ENCODE assay signal across 8 cellular contexts in the genomic region with DNA sequence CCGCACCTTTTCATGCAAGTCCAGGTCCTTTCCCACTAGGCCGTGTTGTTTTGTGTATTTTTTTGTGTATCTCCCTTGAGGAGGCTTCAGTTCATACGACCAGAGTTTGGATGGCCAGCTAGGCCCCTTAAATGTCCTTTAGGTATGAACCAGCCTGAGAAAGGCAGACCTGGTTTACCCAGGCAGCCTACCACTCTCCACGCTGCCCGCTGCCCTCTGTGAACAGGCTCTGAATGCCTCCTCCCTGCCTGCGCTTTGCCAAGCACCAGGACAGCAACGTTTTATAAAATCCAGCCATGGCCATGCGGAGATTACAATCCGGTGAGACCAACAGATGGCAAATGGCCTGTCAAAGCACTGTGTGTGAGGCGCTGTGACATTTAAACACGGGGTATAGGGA. TPM values are rescaled to one million over a fixed set of nuclear protein-coding genes. Genes with fewer than 3 reads are reported as not detected.
A peak's percentile ranks its signal among the peaks of the same experiment; 100 is the strongest.
DNase-seq lines count a peak whose midpoint lies in the region; ATAC-seq and TF ChIP-seq lines count a peak whose summit lies in the region.

No MANE protein-coding gene starts in this region.

- H3K9ac ChIP-seq in liver (ENCODE audit: low read depth in 1 of 2, low read length in 2 of 2), result peak overlapping the region; percentile 27 to 58

- H3K4me3 ChIP-seq in liver (ENCODE audit: low read depth in 1 of 3, low read length in 3 of 3) (no peak overlapping the region), suprapubic skin (peak overlapping the region; percentile 96)

- CTCF ChIA-PET in activated CD4-positive, alpha-beta T cell treated with anti-CD3 and anti-CD28 coated beads for 36 hours (lab: Charles Lee), result interaction anchor here (0.7 to 4.7 kb wide), 14 partner anchors 9 to 484 kb away, joined by 3 to 22 read pairs (median 4); a partner anchor contains a TSS

- no peak for ATAC-seq in activated CD4-positive, alpha-beta T cell treated with anti-CD3 and anti-CD28 coated beads for 36 hours
- no peak for ATAC-seq in GM19455 (IDR thresholded peaks at IDR 0.05; ENCODE audit: unreplicated experiment)

- DNase-seq in activated CD4-positive, alpha-beta T cell treated with anti-CD3 and anti-CD28 coated beads for 36 hours, result no peak
- no peak for DNase-seq in activated CD4-positive, alpha-beta T cell treated with anti-CD3 and anti-CD28 coated beads for 1 hour
- no peak for DNase-seq in activated T-helper 2 cell treated with anti-CD3 and anti-CD28 coated beads, Interferon-gamma antibody, Interleukin-2, Interleukin-4, amounts not matched to agents 10 μg/mL and 5 μg/mL and 100 μg/mL, durations not matched to agents 14 hours and 24 hours and 36 hours (ENCODE audit: low spot score)
- DNase-seq in suprapubic skin (ENCODE audit: low spot score in 2 of 2) (no peak), NOMO-1 treated with DMSO at 0.1 percent for 48 hours (lab: John Stamatoyannopoulos, UW; ENCODE audit: unreplicated experiment) (no peak), GDM1 (lab: John Stamatoyannopoulos, UW) (no peak)

- POLR2A ChIA-PET in activated CD4-positive, alpha-beta T cell treated with anti-CD3 and anti-CD28 coated beads for 36 hours (lab: Charles Lee), result no interaction called here

- H3K36me3 Mint-ChIP-seq in activated CD4-positive, alpha-beta T cell treated with anti-CD3 and anti-CD28 coated beads for 36 hours (ENCODE audit: low read depth), result no peaks in the 10 kb centered on the region
- H3K36me3 Mint-ChIP-seq in activated T-helper 2 cell treated with anti-CD3 and anti-CD28 coated beads, Interferon-gamma antibody, Interleukin-2, Interleukin-4, amounts not matched to agents 10 μg/mL and 5 μg/mL and 100 μg/mL, durations not matched to agents 14 hours and 24 hours and 36 hours (ENCODE audit: low read depth), result no peaks in the 10 kb centered on the region

- H3K27ac Mint-ChIP-seq in activated CD4-positive, alpha-beta T cell treated with anti-CD3 and anti-CD28 coated beads for 36 hours, result peak overlapping the region; percentile 53
- no peak overlapping the region for H3K27ac Mint-ChIP-seq in activated T-helper 2 cell treated with anti-CD3 and anti-CD28 coated beads, Interferon-gamma antibody, Interleukin-2, Interleukin-4, amounts not matched to agents 10 μg/mL and 5 μg/mL and 100 μg/mL, durations not matched to agents 14 hours and 24 hours and 36 hours

- H3K9me3 ChIP-seq in liver (ENCODE audit: control insufficient read depth in 4 of 4, low read length in 3 of 4), result no peaks in the 10 kb centered on the region
- H3K9me3 ChIP-seq in suprapubic skin, result no peaks in the 10 kb centered on the region

- no peak for TF ChIP-seq EP300 in suprapubic skin (IDR thresholded peaks at IDR 0.05)

- intact Hi-C loops in activated CD4-positive, alpha-beta T cell treated with anti-CD3 and anti-CD28 coated beads for 36 hours (cut with DNase I, micrococcal nuclease), result loop anchor here (1.0 to 10.0 kb wide), 13 partner anchors 28 to 230 kb away; a partner anchor contains a TSS
- intact Hi-C loops in activated T-helper 2 cell treated with anti-CD3 and anti-CD28 coated beads, Interferon-gamma antibody, Interleukin-2, Interleukin-4, amounts not matched to agents 10 μg/mL and 5 μg/mL and 100 μg/mL, durations not matched to agents 14 hours and 24 hours and 36 hours (cut with micrococcal nuclease), result loop anchor here (1.0 to 2.0 kb wide), 5 partner anchors 28 to 180 kb away; a partner anchor contains a TSS

- peaks cover 31% of the 10 kb centered on the region for H3K4me1 Mint-ChIP-seq in activated CD4-positive, alpha-beta T cell treated with anti-CD3 and anti-CD28 coated beads for 36 hours
- H3K4me1 Mint-ChIP-seq in activated T-helper 2 cell treated with anti-CD3 and anti-CD28 coated beads, Interferon-gamma antibody, Interleukin-2, Interleukin-4, amounts not matched to agents 10 μg/mL and 5 μg/mL and 100 μg/mL, durations not matched to agents 14 hours and 24 hours and 36 hours (ENCODE audit: low read depth), result peaks cover 26% of the 10 kb centered on the region

- TF ChIP-seq CTCF in liver (IDR thresholded peaks at IDR 0.05; ENCODE audit: low read depth, low read length, missing input control) (no peak), suprapubic skin (IDR thresholded peaks at IDR 0.05) (no peak)

- 89% methylated on average over 11 of the region's 11 CpGs for WGBS in liver
- 66% methylated on average over 9 of the region's 11 CpGs for WGBS in suprapubic skin

- no peak for TF ChIP-seq POLR2A in suprapubic skin (IDR thresholded peaks at IDR 0.05)

- H3K27me3 Mint-ChIP-seq in activated CD4-positive, alpha-beta T cell treated with anti-CD3 and anti-CD28 coated beads for 36 hours, result no peaks in the 10 kb centered on the region
- H3K27me3 Mint-ChIP-seq in activated T-helper 2 cell treated with anti-CD3 and anti-CD28 coated beads, Interferon-gamma antibody, Interleukin-2, Interleukin-4, amounts not matched to agents 10 μg/mL and 5 μg/mL and 100 μg/mL, durations not matched to agents 14 hours and 24 hours and 36 hours (ENCODE audit: low read depth), result peaks cover 17% of the 10 kb centered on the region

- H3K36me3 ChIP-seq in liver (ENCODE audit: control insufficient read depth in 4 of 4, insufficient read depth in 3 of 4, low read depth in 1 of 4, low read length in 3 of 4) (peaks cover 0 to 1% (median 0%) of the 10 kb centered on the region in 4 donors), suprapubic skin (no peaks in the 10 kb centered on the region)

- peak overlapping the region; percentile 58 for H3K4me3 Mint-ChIP-seq in activated CD4-positive, alpha-beta T cell treated with anti-CD3 and anti-CD28 coated beads for 36 hours
- peak overlapping the region; percentile 58 for H3K4me3 Mint-ChIP-seq in activated T-helper 2 cell treated with anti-CD3 and anti-CD28 coated beads, Interferon-gamma antibody, Interleukin-2, Interleukin-4, amounts not matched to agents 10 μg/mL and 5 μg/mL and 100 μg/mL, durations not matched to agents 14 hours and 24 hours and 36 hours (ENCODE audit: low read depth)

- H3K27me3 ChIP-seq in liver (ENCODE audit: control insufficient read depth in 4 of 4, insufficient read depth in 4 of 4, low read length in 3 of 4) (no peaks in the 10 kb centered on the region), suprapubic skin (no peaks in the 10 kb centered on the region)

- peaks cover 3% of the 10 kb centered on the region for H3K9me3 Mint-ChIP-seq in activated CD4-positive, alpha-beta T cell treated with anti-CD3 and anti-CD28 coated beads for 36 hours (ENCODE audit: low read depth)
- peaks cover 5% of the 10 kb centered on the region for H3K9me3 Mint-ChIP-seq in activated T-helper 2 cell treated with anti-CD3 and anti-CD28 coated beads, Interferon-gamma antibody, Interleukin-2, Interleukin-4, amounts not matched to agents 10 μg/mL and 5 μg/mL and 100 μg/mL, durations not matched to agents 14 hours and 24 hours and 36 hours

- H3K4me1 ChIP-seq in liver (ENCODE audit: control insufficient read depth in 4 of 4, insufficient read depth in 4 of 4, low read length in 3 of 4) (peaks cover 4 to 19% (median 11%) of the 10 kb centered on the region in 4 donors), suprapubic skin (peaks cover 45% of the 10 kb centered on the region)

- TF ChIP-seq RAD21 in liver (IDR thresholded peaks at IDR 0.05), result no peak

- H3K27ac ChIP-seq in liver (ENCODE audit: low read depth in 1 of 2, low read length in 2 of 2) (peak overlapping the region; percentile 42 to 84), suprapubic skin (peak overlapping the region; percentile 98)

TF ChIP-seq in liver, 16 proteins besides CTCF, POLR2A, EP300 and RAD21 (continues in another document):
- TF ChIP-seq YY1 (IDR thresholded peaks at IDR 0.05) (no peak), GABPA (IDR thresholded peaks at IDR 0.05 in 1 of 2, conservative IDR thresholded peaks at IDR 0.05 in 1 of 2) (no peak), HNF4G (IDR thresholded peaks at IDR 0.05) (no peak), JUND (IDR thresholded peaks at IDR 0.05) (no peak), SP1 (IDR thresholded peaks at IDR 0.05) (no peak), RXRA (IDR thresholded peaks at IDR 0.05) (no peak), NR2F2 (IDR thresholded peaks at IDR 0.05) (no peak), HNF4A (conservative IDR thresholded peaks at IDR 0.05) (no peak)

RNA-seq across cellular contexts. Expression of a gene that starts 0.6 kb away (rescaled TPM):
- 10 to 100 TPM; 39.3 to 47.8 TPM for total RNA-seq in activated CD4-positive, alpha-beta T cell treated with anti-CD3 and anti-CD28 coated beads for 36 hours
- total RNA-seq in activated T-helper 2 cell treated with anti-CD3 and anti-CD28 coated beads, Interferon-gamma antibody, Interleukin-2, Interleukin-4, amounts not matched to agents 10 μg/mL and 5 μg/mL and 100 μg/mL, durations not matched to agents 14 hours and 24 hours and 36 hours, result 47.9 and 57.9 TPM in 2 replicates
- total RNA-seq in liver (10 to 100 TPM; 14.2 to 30.9 TPM), suprapubic skin (100 to 1,000 TPM; 298 to 644 (median 435) TPM)
- polyA plus RNA-seq in liver, result 10 to 100 TPM; 46.2 to 49.4 TPM

RNA-seq across cellular contexts. Expression of a gene that starts 28.4 kb away (rescaled TPM):
- total RNA-seq in activated CD4-positive, alpha-beta T cell treated with anti-CD3 and anti-CD28 coated beads for 36 hours, result 100 to 1,000 TPM; 104 to 140 TPM
- total RNA-seq in activated T-helper 2 cell treated with anti-CD3 and anti-CD28 coated beads, Interferon-gamma antibody, Interleukin-2, Interleukin-4, amounts not matched to agents 10 μg/mL and 5 μg/mL and 100 μg/mL, durations not matched to agents 14 hours and 24 hours and 36 hours, result 102 and 105 TPM in 2 replicates
- total RNA-seq in liver, result 10 to 100 TPM; 18.4 to 42.6 TPM
- polyA plus RNA-seq in liver, result 100 to 1,000 TPM in 1 of 2 donors, 10 to 100 TPM in 1; 93.0 to 127 TPM
- 100 to 1,000 TPM; 119 to 173 (median 161) TPM for total RNA-seq in suprapubic skin

RNA-seq across cellular contexts. Expression of a gene that starts 28.6 kb away (rescaled TPM):
- total RNA-seq in activated CD4-positive, alpha-beta T cell treated with anti-CD3 and anti-CD28 coated beads for 36 hours, result 10 to 100 TPM; 54.3 to 65.4 TPM
- 79.6 and 84.0 TPM in 2 replicates for total RNA-seq in activated T-helper 2 cell treated with anti-CD3 and anti-CD28 coated beads, Interferon-gamma antibody, Interleukin-2, Interleukin-4, amounts not matched to agents 10 μg/mL and 5 μg/mL and 100 μg/mL, durations not matched to agents 14 hours and 24 hours and 36 hours
- total RNA-seq in liver (10 to 100 TPM in 1 of 2 donors, 1 to 10 TPM in 1; 6.1 to 11.1 TPM), suprapubic skin (10 to 100 TPM; 21.9 to 33.9 (median 30.5) TPM)
- 10 to 100 TPM; 23.3 to 41.2 TPM for polyA plus RNA-seq in liver

RNA-seq across cellular contexts. Expression of a gene that starts 31.2 kb away (rescaled TPM):
- 10 to 100 TPM; 37.6 to 44.8 TPM for total RNA-seq in activated CD4-positive, alpha-beta T cell treated with anti-CD3 and anti-CD28 coated beads for 36 hours
- 39.4 and 44.1 TPM in 2 replicates for total RNA-seq in activated T-helper 2 cell treated with anti-CD3 and anti-CD28 coated beads, Interferon-gamma antibody, Interleukin-2, Interleukin-4, amounts not matched to agents 10 μg/mL and 5 μg/mL and 100 μg/mL, durations not matched to agents 14 hours and 24 hours and 36 hours
- 10 to 100 TPM; 20.1 to 28.3 TPM for total RNA-seq in liver
- polyA plus RNA-seq in liver, result 10 to 100 TPM; 12.7 to 12.9 TPM
- total RNA-seq in suprapubic skin, result 10 to 100 TPM; 28.8 to 41.9 (median 37.1) TPM

RNA-seq across cellular contexts. Expression of a gene that starts 51.7 kb away (rescaled TPM):
- total RNA-seq in activated CD4-positive, alpha-beta T cell treated with anti-CD3 and anti-CD28 coated beads for 36 hours, result 10 to 100 TPM; 12.3 to 15.6 TPM
- 22.3 TPM in 2 replicates for total RNA-seq in activated T-helper 2 cell treated with anti-CD3 and anti-CD28 coated beads, Interferon-gamma antibody, Interleukin-2, Interleukin-4, amounts not matched to agents 10 μg/mL and 5 μg/mL and 100 μg/mL, durations not matched to agents 14 hours and 24 hours and 36 hours
- total RNA-seq in liver (1 to 10 TPM; 2.1 to 2.2 TPM), suprapubic skin (10 to 100 TPM in 3 of 4 donors, 1 to 10 TPM in 1; 7.1 to 36.4 (median 21.2) TPM)
- polyA plus RNA-seq in liver, result under 1 TPM; 0.35 to 0.93 TPM
